In genomic region chr1:212607924-212608208, GRCh38 we compare ENCODE assay signal across 8 cellular contexts. TPM values are rescaled to one million over a fixed set of nuclear protein-coding genes. Genes with fewer than 3 reads are reported as not detected.
DNase-seq lines count a peak whose midpoint lies in the region; FAIRE-seq and TF ChIP-seq lines count a peak whose summit lies in the region.

No MANE protein-coding gene starts in this region.

- no peaks in the 10 kb centered on the region for H3K9me2 ChIP-seq in DOHH2 (replicated peaks; ENCODE audit: control insufficient read depth, low read length)

- WGBS in esophagus muscularis mucosa: under 1% methylated on average over 27 of the region's 27 CpGs

- intact Hi-C loops in esophagus muscularis mucosa (cut with DNase I): loop anchor here (5.0 kb wide), 2 partner anchors 41 to 131 kb away; no protein-coding TSS in a partner anchor

- no peak for TF ChIP-seq POLR2A in esophagus muscularis mucosa (IDR thresholded peaks at IDR 0.05; ENCODE audit: low read depth)

- TF ChIP-seq CTCF in DOHH2 (IDR thresholded peaks at IDR 0.05; ENCODE audit: low read depth, low read length, poor library complexity, severe bottlenecking) (no peak), esophagus muscularis mucosa (IDR thresholded peaks at IDR 0.05) (no peak), osteoblast (IDR thresholded peaks at IDR 0.05; ENCODE audit: extremely low read depth, low read depth, low read length) (no peak)

- H2AFZ ChIP-seq in osteoblast (ENCODE audit: low read length): no peak overlapping the region

- H3K4me3 ChIP-seq in DOHH2 (ENCODE audit: low read length) (peak overlapping the region; percentile 77), H7 (ENCODE audit: insufficient read depth, low read depth, low read length) (peak overlapping the region; percentile 64), esophagus muscularis mucosa (peak overlapping the region; percentile 69 to 90 (median 83)), osteoblast (ENCODE audit: insufficient read depth, low read length) (peak overlapping the region; percentile 69)

- no peak for DNase-seq in H7
- DNase-seq in RKO (ENCODE audit: low spot score): peak; percentile 9
- DNase-seq in esophagus muscularis mucosa (ENCODE audit: extremely low spot score): no peak
- no peak for DNase-seq in osteoblast (ENCODE audit: insufficient read length, low spot score, missing footprints)
- no peak for DNase-seq in GDM1 (lab: John Stamatoyannopoulos, UW)
- DNase-seq in glomerular visceral epithelial cell (ENCODE audit: extremely low spot score): no peak
- no peak for DNase-seq in urothelium cell line (ENCODE audit: low spot score)

- H3K4me1 ChIP-seq in DOHH2 (ENCODE audit: control insufficient read depth, low read length) (peaks cover 20% of the 10 kb centered on the region), esophagus muscularis mucosa (peaks cover 40 to 56% (median 48%) of the 10 kb centered on the region in 4 donors), osteoblast (ENCODE audit: insufficient read depth, low read length) (peaks cover 36% of the 10 kb centered on the region)

- H3K27ac ChIP-seq in DOHH2 (ENCODE audit: low read depth, low read length): no peak overlapping the region
- peak overlapping the region; percentile 72 to 100 (median 98) for H3K27ac ChIP-seq in esophagus muscularis mucosa (replicated peaks in 1 of 4)
- H3K27ac ChIP-seq in osteoblast (ENCODE audit: low read depth, low read length): peak overlapping the region; percentile 57

- peaks cover 3% of the 10 kb centered on the region; the same call in 1 of the 2 replicates for H4K20me1 ChIP-seq in DOHH2 (ENCODE audit: control insufficient read depth, insufficient read depth, low read depth, low read length)
- H4K20me1 ChIP-seq in osteoblast (ENCODE audit: insufficient read depth, low read length): peaks cover 4% of the 10 kb centered on the region

- no peaks in the 10 kb centered on the region for H3F3A ChIP-seq in DOHH2 (ENCODE audit: control insufficient read depth, insufficient read depth)

- H3K9me3 ChIP-seq in DOHH2 (ENCODE audit: control insufficient read depth, insufficient read depth, low read length): no peaks in the 10 kb centered on the region
- H3K9me3 ChIP-seq in esophagus muscularis mucosa: no peaks in the 10 kb centered on the region
- H3K9me3 ChIP-seq in osteoblast (ENCODE audit: low read depth, low read length): no peaks in the 10 kb centered on the region

- H3K4me2 ChIP-seq in DOHH2 (ENCODE audit: low read length) (peak overlapping the region; percentile 96), osteoblast (ENCODE audit: insufficient read depth, low read length) (peak overlapping the region; percentile 79)

- H3K36me3 ChIP-seq in DOHH2 (ENCODE audit: control insufficient read depth, low read length) (no peaks in the 10 kb centered on the region), H7 (replicated peaks; ENCODE audit: control insufficient read depth, insufficient read depth, low read length) (no peaks in the 10 kb centered on the region), esophagus muscularis mucosa (no peaks in the 10 kb centered on the region), osteoblast (ENCODE audit: insufficient read depth, low read length) (no peaks in the 10 kb centered on the region)

- H3K27me3 ChIP-seq in DOHH2 (ENCODE audit: control insufficient read depth, low read length): peaks cover 90% of the 10 kb centered on the region
- peaks cover 60% of the 10 kb centered on the region for H3K27me3 ChIP-seq in H7 (ENCODE audit: control insufficient read depth, insufficient read depth, low read length)
- H3K27me3 ChIP-seq in esophagus muscularis mucosa: peaks cover 0 to 33% (median 20%) of the 10 kb centered on the region in 4 donors
- H3K27me3 ChIP-seq in osteoblast (ENCODE audit: insufficient read depth, low read length): peaks cover 52% of the 10 kb centered on the region

- H3K79me2 ChIP-seq in DOHH2 (ENCODE audit: control insufficient read depth, low read length) (no peaks in the 10 kb centered on the region), osteoblast (ENCODE audit: insufficient read depth, low read length) (peaks cover 18% of the 10 kb centered on the region)

- no peak for FAIRE-seq in urothelium cell line (lab: Jason Lieb, UNC)

- no peak for TF ChIP-seq EP300 in esophagus muscularis mucosa (IDR thresholded peaks at IDR 0.05)

RNA-seq across cellular contexts. Expression of gene ATF3, which starts 0.7 kb away (rescaled TPM):
- total RNA-seq in H7 (2014; rRNA removed; shearing (Covaris generic)): 15.0 and 19.2 TPM in 2 replicates
- 10 to 100 TPM in 1 of 4 donors, 1 to 10 TPM in 3; 2.9 to 29.7 (median 3.7) TPM for total RNA-seq in esophagus muscularis mucosa
- total RNA-seq in osteoblast: 3.2 and 3.6 TPM in 2 replicates
